14 cellular contexts compared by ENCODE assay signal in genomic region chr6:7100072-7100750, GRCh38. TPM values are rescaled to one million over a fixed set of nuclear protein-coding genes. Genes with fewer than 3 reads are reported as not detected.
DNase-seq lines count a peak whose midpoint lies in the region; ATAC-seq and TF ChIP-seq lines count a peak whose summit lies in the region.
"Had no signal": no experiment of that assay in that cellular context is flagged by ENCODE, and none has a peak within 500 bp of the region (broad histone marks: within the 10 kb centered on the region; RNA-seq: fewer than 3 reads in every experiment).

No MANE protein-coding gene starts in this region.

- no peaks in the 10 kb centered on the region for H3K9me3 ChIP-seq in CD4-positive, alpha-beta T cell (ENCODE audit: control insufficient read depth, low read length)
- no peaks in the 10 kb centered on the region for H3K9me3 ChIP-seq in CD8-positive, alpha-beta T cell (ENCODE audit: low read length)
- H3K9me3 ChIP-seq in left ventricle myocardium inferior (replicated peaks), result no peaks in the 10 kb centered on the region
- H3K9me3 ChIP-seq: breast epithelium had no signal

- H3K27ac Mint-ChIP-seq in CD4-positive, alpha-beta T cell, result no peak overlapping the region
- no peak overlapping the region for H3K27ac Mint-ChIP-seq in CD8-positive, alpha-beta T cell
- H3K27ac Mint-ChIP-seq: T-helper 17 cell had no signal

- ATAC-seq in GM19351 (IDR thresholded peaks at IDR 0.05; ENCODE audit: unreplicated experiment) (peak; percentile 76), HG03175 (IDR thresholded peaks at IDR 0.05; ENCODE audit: unreplicated experiment) (peak; percentile 89)
- ATAC-seq in CD4-positive, alpha-beta T cell (ENCODE audit: poor library complexity), result no peak
- no peak for ATAC-seq in CD8-positive, alpha-beta T cell
- ATAC-seq: T-helper 17 cell had no signal

- no peaks in the 10 kb centered on the region for H3K4me1 Mint-ChIP-seq in CD4-positive, alpha-beta T cell (ENCODE audit: low read depth)
- peaks cover 5% of the 10 kb centered on the region for H3K4me1 Mint-ChIP-seq in CD8-positive, alpha-beta T cell (ENCODE audit: low read depth)

- CTCF ChIA-PET in CD4-positive, alpha-beta T cell (lab: Charles Lee), result no interaction called here
- CTCF ChIA-PET in CD8-positive, alpha-beta T cell (lab: Charles Lee), result interaction anchor here (1.4 kb wide), 1 partner anchor 341 kb away, joined by 3 read pairs; no protein-coding TSS in a partner anchor

- peak; percentile 50 to 55 for DNase-seq in AML-193 (lab: John Stamatoyannopoulos, UW)
- DNase-seq in SKM-1 treated with dmso at 0.1 percent for 144 hours (lab: John Stamatoyannopoulos, UW; ENCODE audit: unreplicated experiment), result peak; percentile 74
- no peak for DNase-seq in CD4-positive, alpha-beta T cell
- DNase-seq in CD8-positive, alpha-beta T cell, result no peak
- no peak for DNase-seq in NCI-H128 (lab: John Stamatoyannopoulos, UW; ENCODE audit: unreplicated experiment)
- DNase-seq in left ventricle myocardium inferior, result no peak
- DNase-seq: NCI-H2029 treated with DMSO at 0.1 percent for 48 hours, T-helper 17 cell, trophoblast cell had no signal

- no peaks in the 10 kb centered on the region for H3K27me3 ChIP-seq in CD4-positive, alpha-beta T cell (ENCODE audit: control insufficient read depth, insufficient read depth, low read length)
- H3K27me3 ChIP-seq in CD8-positive, alpha-beta T cell (ENCODE audit: insufficient read depth, low read length), result no peaks in the 10 kb centered on the region
- H3K27me3 ChIP-seq in left ventricle myocardium inferior (ENCODE audit: low read depth), result no peaks in the 10 kb centered on the region
- H3K27me3 ChIP-seq: breast epithelium had no signal

- no peaks in the 10 kb centered on the region for H3K36me3 Mint-ChIP-seq in CD4-positive, alpha-beta T cell (ENCODE audit: low read depth)
- no peaks in the 10 kb centered on the region for H3K36me3 Mint-ChIP-seq in CD8-positive, alpha-beta T cell

- no peaks in the 10 kb centered on the region for H3K9me3 Mint-ChIP-seq in CD4-positive, alpha-beta T cell
- no peaks in the 10 kb centered on the region for H3K9me3 Mint-ChIP-seq in CD8-positive, alpha-beta T cell
- H3K9me3 Mint-ChIP-seq: neural crest cell had no signal

- no peak overlapping the region for H3K4me3 Mint-ChIP-seq in CD4-positive, alpha-beta T cell
- H3K4me3 Mint-ChIP-seq in CD8-positive, alpha-beta T cell, result no peak overlapping the region
- H3K4me3 Mint-ChIP-seq: neural crest cell, T-helper 17 cell had no signal

- no peak for TF ChIP-seq CTCF in CD4-positive, alpha-beta T cell (IDR thresholded peaks at IDR 0.05)
- TF ChIP-seq CTCF in CD8-positive, alpha-beta T cell (IDR thresholded peaks at IDR 0.05), result no peak
- no peak for TF ChIP-seq CTCF in left ventricle myocardium inferior (IDR thresholded peaks at IDR 0.05; ENCODE audit: borderline replicate concordance)

- intact Hi-C loops in CD4-positive, alpha-beta T cell (cut with DNase I, micrococcal nuclease), result loop anchor here (10.0 kb wide), 2 partner anchors 375 to 445 kb away; no protein-coding TSS in a partner anchor
- intact Hi-C loops in CD8-positive, alpha-beta T cell (cut with DNase I, micrococcal nuclease), result loop anchor here in 1 of 2 experiments (10.0 kb wide), 1 partner anchor 445 kb away; no protein-coding TSS in a partner anchor
- intact Hi-C loops in left ventricle myocardium inferior (cut with micrococcal nuclease), result no loop called here

- no peak overlapping the region for H3K4me3 ChIP-seq in CD8-positive, alpha-beta T cell (ENCODE audit: low read depth, low read length)
- H3K4me3 ChIP-seq in left ventricle myocardium inferior, result no peak overlapping the region
- H3K4me3 ChIP-seq: breast epithelium, skin epidermis had no signal

- no peaks in the 10 kb centered on the region for H3K4me1 ChIP-seq in CD8-positive, alpha-beta T cell (ENCODE audit: insufficient read depth, low read length)
- H3K4me1 ChIP-seq in left ventricle myocardium inferior, result peaks cover 8% of the 10 kb centered on the region
- H3K4me1 ChIP-seq: breast epithelium had no signal

- H3K27me3 Mint-ChIP-seq in CD4-positive, alpha-beta T cell, result peaks cover 3% of the 10 kb centered on the region
- H3K27me3 Mint-ChIP-seq in CD8-positive, alpha-beta T cell (ENCODE audit: low read depth), result no peaks in the 10 kb centered on the region

- no peaks in the 10 kb centered on the region for H3K36me3 ChIP-seq in CD8-positive, alpha-beta T cell (ENCODE audit: insufficient read depth, low read length)
- H3K36me3 ChIP-seq in left ventricle myocardium inferior, result no peaks in the 10 kb centered on the region
- H3K36me3 ChIP-seq: breast epithelium had no signal

- H3K27ac ChIP-seq in CD4-positive, alpha-beta T cell (ENCODE audit: low read depth, low read length), result no peak overlapping the region
- H3K27ac ChIP-seq in CD8-positive, alpha-beta T cell (ENCODE audit: low read depth, low read length), result no peak overlapping the region
- no peak overlapping the region for H3K27ac ChIP-seq in left ventricle myocardium inferior (replicated peaks)
- H3K27ac ChIP-seq: breast epithelium, skin epidermis had no signal

- POLR2A ChIA-PET in CD4-positive, alpha-beta T cell (lab: Charles Lee), result no interaction called here
- POLR2A ChIA-PET in CD8-positive, alpha-beta T cell (lab: Charles Lee), result no interaction called here

RNA-seq across cellular contexts. Expression of gene RREB1, which starts 7.5 kb away (rescaled TPM):
- 10 to 100 TPM; 56.5 to 60.0 TPM for total RNA-seq in CD4-positive, alpha-beta T cell
- total RNA-seq in CD8-positive, alpha-beta T cell, result 10 to 100 TPM; 47.1 to 52.4 TPM
- total RNA-seq in left ventricle myocardium inferior, result 33.3 TPM

Comparison
In these comparisons a context has a peak if more than half of its experiments do, and no peak if none do; other contexts are left out.
1. DNase-seq: peak in AML-193 (2 of 2) and SKM-1 treated with dmso at 0.1 percent for 144 hours (single experiment); none in CD4-positive, alpha-beta T cell (0 of 10), CD8-positive, alpha-beta T cell (0 of 7), NCI-H128 (single experiment) and left ventricle myocardium inferior (single experiment).
2. ATAC-seq: peak in GM19351 (single experiment) and HG03175 (single experiment); none in CD4-positive, alpha-beta T cell (single experiment) and CD8-positive, alpha-beta T cell (single experiment).